In the genomic region with DNA sequence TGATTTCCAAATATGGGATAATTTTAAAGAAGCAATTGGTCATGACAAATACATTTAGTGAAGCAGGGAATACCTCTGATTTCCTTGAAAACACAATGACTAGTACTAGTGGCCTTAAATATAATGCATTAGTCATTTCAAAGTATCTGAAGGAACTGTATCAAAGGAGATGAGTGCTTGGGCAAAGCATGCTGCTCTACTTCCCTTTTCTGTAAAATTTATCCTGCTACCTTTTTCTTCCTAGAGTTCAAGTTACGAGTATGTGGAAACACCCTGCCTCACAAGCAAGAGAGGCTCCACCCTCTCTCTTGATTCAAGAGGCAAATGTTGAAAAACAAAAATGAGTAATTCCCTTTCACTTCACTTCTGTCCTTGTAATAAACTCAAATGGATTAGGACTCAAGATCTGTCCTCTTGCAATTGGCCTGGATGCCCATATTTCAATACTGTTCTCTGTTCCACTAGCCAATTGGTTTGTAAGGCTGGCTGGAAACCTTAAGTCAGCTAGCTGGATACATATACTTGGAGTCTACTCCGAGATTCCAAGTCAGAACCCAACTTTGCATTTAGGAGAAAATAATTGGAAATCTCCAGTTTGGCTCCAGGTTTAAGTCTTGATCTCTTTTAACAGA, we compare ENCODE assay signal across 13 cellular contexts.
DNase-seq lines count a peak whose midpoint lies in the region; ATAC-seq and TF ChIP-seq lines count a peak whose summit lies in the region.
"Had no signal": no experiment of that assay in that cellular context is flagged by ENCODE, and none has a peak within 500 bp of the region (broad histone marks: within the 10 kb centered on the region; RNA-seq: fewer than 3 reads in every experiment).

No MANE protein-coding gene starts in this region.

- no peak for TF ChIP-seq CTCF in HFF-Myc (IDR thresholded peaks at IDR 0.05; ENCODE audit: low read depth, low read length, missing control alignments)
- no peak for TF ChIP-seq CTCF in RWPE2 (IDR thresholded peaks at IDR 0.05; ENCODE audit: poor library complexity, severe bottlenecking)

- H3K4me1 ChIP-seq in RWPE2 (ENCODE audit: insufficient read depth, poor library complexity, severe bottlenecking) = peaks cover 14% of the 10 kb centered on the region
- H3K4me1 ChIP-seq: Peyer's patch had no signal

- no peak overlapping the region for H3K4me3 ChIP-seq in HFF-Myc (replicated peaks; ENCODE audit: low read depth, low read length)
- H3K4me3 ChIP-seq in RWPE2 (ENCODE audit: severe bottlenecking) = no peak overlapping the region
- H3K4me3 ChIP-seq: Peyer's patch had no signal

- no peaks in the 10 kb centered on the region for H3K9me3 Mint-ChIP-seq in stimulated activated naive B cell treated with anti-CD40 and anti-IgM and Interleukin-4, amounts not matched to agents 10 μg/mL and 1 μg/mL and 100 μg/mL, for 72 hours
- no peaks in the 10 kb centered on the region for H3K9me3 Mint-ChIP-seq in natural killer cell treated with Interleukin-12 subunit alpha and Interleukin-12 subunit beta and Interleukin-15 and Interleukin-18, amount 100 ng/mL, for 72 hours

- peak; percentile 97 for ATAC-seq in RWPE2 (ENCODE audit: low read depth)
- peak; percentile 63 to 80 for ATAC-seq in stimulated activated naive B cell treated with anti-CD40 and anti-IgM and Interleukin-4, amounts not matched to agents 10 μg/mL and 1 μg/mL and 100 μg/mL, for 72 hours (replicated peaks)
- ATAC-seq in natural killer cell treated with Interleukin-12 subunit alpha and Interleukin-12 subunit beta and Interleukin-15 and Interleukin-18, amount 100 ng/mL, for 72 hours = no peak

- H3K36me3 ChIP-seq in RWPE2 (ENCODE audit: low read depth) = no peaks in the 10 kb centered on the region
- H3K36me3 ChIP-seq: Peyer's patch had no signal

- H3K27ac Mint-ChIP-seq in stimulated activated naive B cell treated with anti-CD40 and anti-IgM and Interleukin-4, amounts not matched to agents 10 μg/mL and 1 μg/mL and 100 μg/mL, for 72 hours = peak overlapping the region; percentile 11
- H3K27ac Mint-ChIP-seq in natural killer cell treated with Interleukin-12 subunit alpha and Interleukin-12 subunit beta and Interleukin-15 and Interleukin-18, amount 100 ng/mL, for 72 hours = no peak overlapping the region

- no peak overlapping the region for H3K4me3 Mint-ChIP-seq in stimulated activated naive B cell treated with anti-CD40 and anti-IgM and Interleukin-4, amounts not matched to agents 10 μg/mL and 1 μg/mL and 100 μg/mL, for 72 hours
- H3K4me3 Mint-ChIP-seq in natural killer cell treated with Interleukin-12 subunit alpha and Interleukin-12 subunit beta and Interleukin-15 and Interleukin-18, amount 100 ng/mL, for 72 hours = no peak overlapping the region

- peak overlapping the region; percentile 55 for H3K27ac ChIP-seq in RWPE2 (ENCODE audit: poor library complexity, severe bottlenecking)
- H3K27ac ChIP-seq: Peyer's patch had no signal

- H3K9me3 ChIP-seq in RWPE2 (ENCODE audit: severe bottlenecking) = no peaks in the 10 kb centered on the region
- H3K9me3 ChIP-seq: Peyer's patch had no signal

- H3K4me1 Mint-ChIP-seq in stimulated activated naive B cell treated with anti-CD40 and anti-IgM and Interleukin-4, amounts not matched to agents 10 μg/mL and 1 μg/mL and 100 μg/mL, for 72 hours = no peaks in the 10 kb centered on the region
- no peaks in the 10 kb centered on the region for H3K4me1 Mint-ChIP-seq in natural killer cell treated with Interleukin-12 subunit alpha and Interleukin-12 subunit beta and Interleukin-15 and Interleukin-18, amount 100 ng/mL, for 72 hours (ENCODE audit: low read depth in 2 of 2)

- DNase-seq in HFF-Myc (ENCODE audit: extremely low read depth, low read depth) = peak; percentile 12
- no peak for DNase-seq in RWPE2 (ENCODE audit: low spot score)
- peak; percentile 61 for DNase-seq in fibroblast of gingiva (ENCODE audit: low read depth)
- no peak for DNase-seq in stimulated activated naive B cell treated with anti-CD40 and anti-IgM and Interleukin-4, amounts not matched to agents 10 μg/mL and 1 μg/mL and 100 μg/mL, for 72 hours
- DNase-seq in superior temporal gyrus (ENCODE audit: extremely low spot score) = no peak
- no peak for DNase-seq in activated CD4-positive, alpha-beta T cell treated with anti-CD3 and anti-CD28 coated beads for 1 hour
- DNase-seq in natural killer cell treated with Interleukin-12 subunit alpha and Interleukin-12 subunit beta and Interleukin-15 and Interleukin-18, amount 100 ng/mL, for 72 hours (ENCODE audit: low spot score) = no peak
- DNase-seq: activated CD8-positive, alpha-beta memory T cell treated with anti-CD3 and anti-CD28 coated beads for 24 hours; anterior cingulate cortex; glutamatergic neuron; NCI-H1048; Peyer's patch; stimulated activated CD4-positive, alpha-beta T cell treated with anti-CD3 and anti-CD28 coated beads, Interleukin-2, amount 100 ng/mL, for 24 hours had no signal

- H3K27me3 ChIP-seq in RWPE2 (ENCODE audit: insufficient read depth, poor library complexity, severe bottlenecking) = no peaks in the 10 kb centered on the region
- H3K27me3 ChIP-seq: Peyer's patch had no signal

- H3K27me3 Mint-ChIP-seq in stimulated activated naive B cell treated with anti-CD40 and anti-IgM and Interleukin-4, amounts not matched to agents 10 μg/mL and 1 μg/mL and 100 μg/mL, for 72 hours = peaks cover 9 to 16% of the 10 kb centered on the region in 2 donors
- peaks cover 10 to 30% of the 10 kb centered on the region in 2 donors for H3K27me3 Mint-ChIP-seq in natural killer cell treated with Interleukin-12 subunit alpha and Interleukin-12 subunit beta and Interleukin-15 and Interleukin-18, amount 100 ng/mL, for 72 hours

- no peaks in the 10 kb centered on the region for H3K36me3 Mint-ChIP-seq in stimulated activated naive B cell treated with anti-CD40 and anti-IgM and Interleukin-4, amounts not matched to agents 10 μg/mL and 1 μg/mL and 100 μg/mL, for 72 hours
- no peaks in the 10 kb centered on the region for H3K36me3 Mint-ChIP-seq in natural killer cell treated with Interleukin-12 subunit alpha and Interleukin-12 subunit beta and Interleukin-15 and Interleukin-18, amount 100 ng/mL, for 72 hours

Comparison
In these comparisons a context has a peak if more than half of its experiments do, and no peak if none do; other contexts are left out.
1. DNase-seq: peak in HFF-Myc (single experiment) and fibroblast of gingiva (single experiment); none in RWPE2 (single experiment), stimulated activated naive B cell treated with anti-CD40 and anti-IgM and Interleukin-4, amounts not matched to agents 10 μg/mL and 1 μg/mL and 100 μg/mL, for 72 hours (single experiment), superior temporal gyrus (single experiment), activated CD4-positive, alpha-beta T cell treated with anti-CD3 and anti-CD28 coated beads for 1 hour (single experiment) and natural killer cell treated with Interleukin-12 subunit alpha and Interleukin-12 subunit beta and Interleukin-15 and Interleukin-18, amount 100 ng/mL, for 72 hours (single experiment).
2. ATAC-seq: peak in RWPE2 (single experiment) and stimulated activated naive B cell treated with anti-CD40 and anti-IgM and Interleukin-4, amounts not matched to agents 10 μg/mL and 1 μg/mL and 100 μg/mL, for 72 hours (2 of 2); none in natural killer cell treated with Interleukin-12 subunit alpha and Interleukin-12 subunit beta and Interleukin-15 and Interleukin-18, amount 100 ng/mL, for 72 hours (0 of 2).